In genomic region chr19:29616541-29616940, GRCh38 we compare ENCODE assay signal across 25 cellular contexts. TPM values are rescaled to one million over a fixed set of nuclear protein-coding genes. Genes with fewer than 3 reads are reported as not detected.
DNase-seq lines count a peak whose midpoint lies in the region; ATAC-seq, FAIRE-seq and TF ChIP-seq lines count a peak whose summit lies in the region.
"Had no signal": no experiment of that assay in that cellular context is flagged by ENCODE, and none has a peak within 500 bp of the region (broad histone marks: within the 10 kb centered on the region; RNA-seq: fewer than 3 reads in every experiment).

No MANE protein-coding gene starts in this region.

- H3K27ac ChIP-seq in DND-41 (ENCODE audit: low read length) (no peak overlapping the region), K562 (ENCODE audit: extremely low read depth, low read depth, low read length) (no peak overlapping the region)
- H3K27ac ChIP-seq: 22Rv1, Peyer's patch had no signal

- H3K27me3 ChIP-seq in DND-41 (ENCODE audit: insufficient read depth, low read length, poor library complexity), result no peaks in the 10 kb centered on the region
- no peaks in the 10 kb centered on the region for H3K27me3 ChIP-seq in K562 (ENCODE audit: control insufficient read depth in 2 of 2, insufficient read depth in 2 of 2, low read length in 2 of 2)
- H3K27me3 ChIP-seq: Peyer's patch had no signal

- H3K9ac ChIP-seq in DND-41 (ENCODE audit: low read depth, low read length), result no peak overlapping the region
- H3K9ac ChIP-seq in K562 (ENCODE audit: insufficient read depth in 1 of 2, low read depth in 2 of 2, low read length in 2 of 2), result no peak overlapping the region

- TF ChIP-seq CTCF in DND-41 (IDR thresholded peaks at IDR 0.05; ENCODE audit: borderline replicate concordance, extremely low read depth, low read length, poor library complexity, severe bottlenecking) (no peak), K562 (IDR thresholded peaks at IDR 0.05 in 2 of 3, conservative IDR thresholded peaks at IDR 0.05 in 1 of 3; ENCODE audit: insufficient read depth in 2 of 3, low read depth in 1 of 3, low read length in 3 of 3) (no peak)

- H3K4me1 Mint-ChIP-seq in activated CD4-positive, alpha-beta T cell treated with anti-CD3 and anti-CD28 coated beads for 36 hours, result peaks cover 18% of the 10 kb centered on the region
- H3K4me1 Mint-ChIP-seq in stimulated activated effector memory CD8-positive, alpha-beta T cell treated with anti-CD3 and anti-CD28 coated beads, Interleukin-12 subunit alpha, Interleukin-12 subunit beta, amount 100 ng/mL, for 72 hours, result peaks cover 33% of the 10 kb centered on the region

- no peaks in the 10 kb centered on the region for H3K27me3 Mint-ChIP-seq in activated CD4-positive, alpha-beta T cell treated with anti-CD3 and anti-CD28 coated beads for 36 hours

- no peak for TF ChIP-seq RAD21 in K562 (CRISPR knock-in tag; conservative IDR thresholded peaks at IDR 0.05 in 1 of 2, IDR thresholded peaks at IDR 0.05 in 1 of 2)

- peak overlapping the region; percentile 8 for H3K27ac Mint-ChIP-seq in activated CD4-positive, alpha-beta T cell treated with anti-CD3 and anti-CD28 coated beads for 36 hours
- H3K27ac Mint-ChIP-seq in stimulated activated effector memory CD8-positive, alpha-beta T cell treated with anti-CD3 and anti-CD28 coated beads, Interleukin-12 subunit alpha, Interleukin-12 subunit beta, amount 100 ng/mL, for 72 hours, result peak overlapping the region; percentile 86
- H3K27ac Mint-ChIP-seq: CD8-positive, alpha-beta T cell; HFFc6 had no signal

- no peak for ATAC-seq in activated CD4-positive, alpha-beta T cell treated with anti-CD3 and anti-CD28 coated beads for 36 hours
- ATAC-seq in DND-41 (ENCODE audit: insufficient read depth, low read depth), result peak; percentile 14; the same call in 1 of the 3 replicates
- peak; percentile 18 for ATAC-seq in K562
- ATAC-seq in stimulated activated effector memory CD8-positive, alpha-beta T cell treated with anti-CD3 and anti-CD28 coated beads, Interleukin-12 subunit alpha, Interleukin-12 subunit beta, amount 100 ng/mL, for 72 hours, result no peak
- no peak for ATAC-seq in GM18511 (IDR thresholded peaks at IDR 0.05; ENCODE audit: unreplicated experiment)
- ATAC-seq: CD8-positive, alpha-beta T cell had no signal

- POLR2A ChIA-PET in activated CD4-positive, alpha-beta T cell treated with anti-CD3 and anti-CD28 coated beads for 36 hours (lab: Charles Lee), result interaction anchor here (0.6 to 0.9 kb wide), 2 partner anchors 18 to 221 kb away, joined by 3 read pairs; no protein-coding TSS in a partner anchor
- POLR2A ChIA-PET in K562 (lab: Yijun Ruan, JAX), result interaction anchor here (0.5 to 1.8 kb wide), 6 partner anchors 9 to 1272 kb away, joined by 3 to 9 read pairs (median 4); partner anchors contain the start of gene POP4

- H3K36me3 Mint-ChIP-seq in activated CD4-positive, alpha-beta T cell treated with anti-CD3 and anti-CD28 coated beads for 36 hours (ENCODE audit: low read depth), result peaks cover 42% of the 10 kb centered on the region
- peaks cover 50% of the 10 kb centered on the region for H3K36me3 Mint-ChIP-seq in stimulated activated effector memory CD8-positive, alpha-beta T cell treated with anti-CD3 and anti-CD28 coated beads, Interleukin-12 subunit alpha, Interleukin-12 subunit beta, amount 100 ng/mL, for 72 hours

- no peaks in the 10 kb centered on the region for H3K9me1 ChIP-seq in K562 (ENCODE audit: control insufficient read depth, insufficient read depth, low read length)

- H3K4me2 ChIP-seq in DND-41 (ENCODE audit: insufficient read depth, low read length) (no peak overlapping the region), K562 (ENCODE audit: insufficient read depth, low read length) (no peak overlapping the region)

- no peaks in the 10 kb centered on the region for H4K20me1 ChIP-seq in DND-41 (ENCODE audit: insufficient read depth, low read length)
- no peaks in the 10 kb centered on the region for H4K20me1 ChIP-seq in K562 (replicated peaks; ENCODE audit: control insufficient read depth, insufficient read depth, low read length)

- peaks cover 45% of the 10 kb centered on the region for H3K36me3 ChIP-seq in DND-41 (ENCODE audit: insufficient read depth, low read length)
- peaks cover 48% of the 10 kb centered on the region; the same call in 2 of the 3 replicates for H3K36me3 ChIP-seq in K562 (ENCODE audit: control insufficient read depth, insufficient read depth, low read length)

- no peaks in the 10 kb centered on the region for H3K9me3 ChIP-seq in DND-41 (ENCODE audit: insufficient read depth, low read length, severe bottlenecking)
- no peaks in the 10 kb centered on the region for H3K9me3 ChIP-seq in K562 (replicated peaks; ENCODE audit: control insufficient read depth, insufficient read depth, low read depth, low read length)
- H3K9me3 ChIP-seq: Peyer's patch had no signal

- H2AFZ ChIP-seq in DND-41 (ENCODE audit: low read depth, low read length) (no peak overlapping the region), K562 (ENCODE audit: low read depth, low read length) (no peak overlapping the region)

- no TSS peak for BruUV-seq in K562 (replicated peaks; lab: Mats Ljungman, UMichigan)

- DNase-seq in activated CD4-positive, alpha-beta T cell treated with anti-CD3 and anti-CD28 coated beads for 36 hours, result no peak
- DNase-seq in activated CD4-positive, alpha-beta T cell treated with anti-CD3 and anti-CD28 coated beads, Interleukin-2, amount 50 U/mL, for 1 hour, result no peak
- DNase-seq in DND-41 (no peak), K562 (ENCODE audit: extremely low read depth in 1 of 4, low spot score in 3 of 4) (no peak), NCI-H524 (lab: John Stamatoyannopoulos, UW) (no peak), NCI-H69 (lab: John Stamatoyannopoulos, UW) (no peak)
- DNase-seq in stimulated activated effector memory CD8-positive, alpha-beta T cell treated with anti-CD3 and anti-CD28 coated beads, Interleukin-12 subunit alpha, Interleukin-12 subunit beta, amount 100 ng/mL, for 72 hours (ENCODE audit: low spot score in 2 of 2), result no peak
- DNase-seq: ACHN; C1 segment of cervical spinal cord; CD8-positive, alpha-beta T cell; DMS153; HFFc6; KBM-7; NCI-H1105; NCI-H146; NCI-H2029 treated with DMSO at 0.1 percent for 48 hours; NCI-H2171; NCI-H345; NCI-H524 treated with DMSO at 0.1 percent for 48 hours; Peyer's patch had no signal

- 84% methylated on average over 16 of the region's 16 CpGs for WGBS in K562 (ENCODE audit: insufficient coverage, low coverage, missing lambda C conversion rate)

- no peak for FAIRE-seq in K562 (lab: Jason Lieb, UNC)
- FAIRE-seq: G401.6, GM18507, H54 had no signal

- no peak for TF ChIP-seq EP300 in K562 (IDR thresholded peaks at IDR 0.05; ENCODE audit: low read length)

- H3K79me2 ChIP-seq in DND-41 (ENCODE audit: insufficient read depth, low read length) (no peaks in the 10 kb centered on the region), K562 (ENCODE audit: control insufficient read depth, insufficient read depth, low read length) (no peaks in the 10 kb centered on the region)

- TF ChIP-seq POLR2A in K562 (conservative IDR thresholded peaks at IDR 0.05), result no peak

- H3K4me1 ChIP-seq in DND-41 (ENCODE audit: insufficient read depth, low read length) (no peaks in the 10 kb centered on the region), K562 (replicated peaks in 1 of 2; ENCODE audit: control insufficient read depth in 2 of 2, insufficient read depth in 2 of 2, low read length in 2 of 2) (peaks cover 0 to 7% of the 10 kb centered on the region in 2 experiments; a peak in 1 of 5 replicates)
- H3K4me1 ChIP-seq: Peyer's patch had no signal

- H3K9me3 Mint-ChIP-seq in activated CD4-positive, alpha-beta T cell treated with anti-CD3 and anti-CD28 coated beads for 36 hours (ENCODE audit: low read depth), result no peaks in the 10 kb centered on the region
- no peaks in the 10 kb centered on the region for H3K9me3 Mint-ChIP-seq in stimulated activated effector memory CD8-positive, alpha-beta T cell treated with anti-CD3 and anti-CD28 coated beads, Interleukin-12 subunit alpha, Interleukin-12 subunit beta, amount 100 ng/mL, for 72 hours
- H3K9me3 Mint-ChIP-seq: CD8-positive, alpha-beta T cell; HFFc6 had no signal

- H3K4me3 ChIP-seq in DND-41 (ENCODE audit: low read depth in 1 of 2, low read length in 2 of 2) (no peak overlapping the region), K562 (no peak overlapping the region)
- H3K4me3 ChIP-seq: Peyer's patch had no signal

- intact Hi-C loops in activated CD4-positive, alpha-beta T cell treated with anti-CD3 and anti-CD28 coated beads for 36 hours (cut with DNase I, micrococcal nuclease), result loop anchor here in 1 of 2 experiments (10.0 kb wide), 1 partner anchor 228 kb away; no protein-coding TSS in a partner anchor
- intact Hi-C loops in K562 (cut with micrococcal nuclease), result no loop called here

- in situ Hi-C loops in K562 (cut with MboI), result no loop called here

- no peak overlapping the region for H3K4me3 Mint-ChIP-seq in activated CD4-positive, alpha-beta T cell treated with anti-CD3 and anti-CD28 coated beads for 36 hours
- no peak overlapping the region for H3K4me3 Mint-ChIP-seq in stimulated activated effector memory CD8-positive, alpha-beta T cell treated with anti-CD3 and anti-CD28 coated beads, Interleukin-12 subunit alpha, Interleukin-12 subunit beta, amount 100 ng/mL, for 72 hours
- H3K4me3 Mint-ChIP-seq: CD8-positive, alpha-beta T cell; HFFc6 had no signal

- CTCF ChIA-PET in activated CD4-positive, alpha-beta T cell treated with anti-CD3 and anti-CD28 coated beads for 36 hours (lab: Charles Lee), result interaction anchor here (0.6 to 2.8 kb wide), 7 partner anchors 45 to 469 kb away, joined by 3 to 11 read pairs (median 3); partner anchors contain the start of gene PLEKHF1
- CTCF ChIA-PET in K562 (lab: Yijun Ruan, JAX; ENCODE audit: low intra/inter-chr PET ratio), result no interaction called here

RNA-seq across cellular contexts. Expression of gene POP4, which starts 10.5 kb away (rescaled TPM):
- total RNA-seq in activated CD4-positive, alpha-beta T cell treated with anti-CD3 and anti-CD28 coated beads for 36 hours, result 100 to 1,000 TPM; 101 to 136 TPM
- total RNA-seq in K562 (2011; cell fraction: chromatin; rRNA removed; ENCODE audit: low replicate concordance), result 71.1 and 129 TPM in 2 replicates
- 77.1 and 97.6 TPM in 2 replicates for total RNA-seq in K562 (2011; cell fraction: nucleolus; rRNA removed)
- 95.7 and 96.5 TPM in 2 replicates for total RNA-seq in K562 (2011; cell fraction: nucleoplasm; rRNA removed)
- total RNA-seq in K562 (2014; rRNA removed), result 95.5 and 113 TPM in 2 replicates
- 110 TPM in 2 replicates for total RNA-seq in K562 (2014; rRNA removed; fragmentation: Illumina TruSeq; extraction: Trizol)
- 108 and 113 TPM in 2 replicates for total RNA-seq in K562 (2015; rRNA removed; fragmentation: Illumina TruSeq; extraction: Trizol)
- 86.1 and 92.6 TPM in 2 replicates for total RNA-seq in K562 (2021)
- 86.1 and 99.0 TPM in 2 replicates for polyA plus RNA-seq in K562 (2011; rRNA removed)
- 61.1 and 61.7 TPM in 2 replicates for polyA plus RNA-seq in K562 (2011; cell fraction: cytosol; rRNA removed)
- polyA plus RNA-seq in K562 (2011; cell fraction: nucleus; rRNA removed), result 106 and 126 TPM in 2 replicates
- polyA plus RNA-seq in K562 (2012), result 56.6 and 69.1 TPM in 2 replicates
- polyA plus RNA-seq in K562 (2014; fragmentation: Illumina TruSeq; extraction: Trizol), result 98.2 and 111 TPM in 2 replicates
- 10 to 100 TPM; 42.1 to 59.6 TPM for polyA plus RNA-seq in K562 (2014; fragmentation: Nextera tagmentation; extraction: Ambion mirVana)
- polyA plus RNA-seq in K562 (2014; rRNA removed), result 99.3 and 128 TPM in 2 replicates
- polyA minus RNA-seq in K562 (2011; rRNA and poly(A)+ RNA removed), result 86.3 and 90.5 TPM in 2 replicates
- polyA minus RNA-seq in K562 (2011; cell fraction: cytosol; rRNA and poly(A)+ RNA removed), result 26.8 and 34.8 TPM in 2 replicates
- 62.5 and 81.8 TPM in 2 replicates for polyA minus RNA-seq in K562 (2011; cell fraction: nucleus; rRNA and poly(A)+ RNA removed)

RNA-seq across cellular contexts. Expression of gene PLEKHF1, which starts 48.7 kb away (rescaled TPM):
- 10 to 100 TPM; 25.4 to 26.6 TPM for total RNA-seq in activated CD4-positive, alpha-beta T cell treated with anti-CD3 and anti-CD28 coated beads for 36 hours
- 3.5 and 12.3 TPM in 2 replicates for total RNA-seq in K562 (2011; cell fraction: chromatin; rRNA removed; ENCODE audit: low replicate concordance)
- total RNA-seq in K562 (2011; cell fraction: nucleolus; rRNA removed), result 17.3 and 17.5 TPM in 2 replicates
- 7.9 and 9.0 TPM in 2 replicates for total RNA-seq in K562 (2011; cell fraction: nucleoplasm; rRNA removed)
- 13.4 and 18.5 TPM in 2 replicates for total RNA-seq in K562 (2014; rRNA removed)
- total RNA-seq in K562 (2014; rRNA removed; fragmentation: Illumina TruSeq; extraction: Trizol), result 1.2 TPM in 2 replicates
- 5.0 and 5.6 TPM in 2 replicates for total RNA-seq in K562 (2015; rRNA removed; fragmentation: Illumina TruSeq; extraction: Trizol)
- total RNA-seq in K562 (2021), result 12.7 and 15.1 TPM in 2 replicates
- polyA plus RNA-seq in K562 (2011; rRNA removed), result 2.9 and 5.2 TPM in 2 replicates
- 6.8 and 18.1 TPM in 2 replicates for polyA plus RNA-seq in K562 (2011; cell fraction: cytosol; rRNA removed)
- polyA plus RNA-seq in K562 (2011; cell fraction: nucleus; rRNA removed), result 5.6 and 9.4 TPM in 2 replicates
- polyA plus RNA-seq in K562 (2012), result 9.9 and 29.3 TPM in 2 replicates
- polyA plus RNA-seq in K562 (2014; fragmentation: Illumina TruSeq; extraction: Trizol), result 2.3 and 4.6 TPM in 2 replicates
- under 1 TPM in 1 of 2 experiments, not detected in 1; 0.07 TPM for polyA plus RNA-seq in K562 (2014; fragmentation: Nextera tagmentation; extraction: Ambion mirVana)
- polyA plus RNA-seq in K562 (2014; rRNA removed), result 11.0 and 12.0 TPM in 2 replicates
- polyA minus RNA-seq in K562 (2011; rRNA and poly(A)+ RNA removed), result 1.9 and 2.0 TPM in 2 replicates
- polyA minus RNA-seq in K562 (2011; cell fraction: cytosol; rRNA and poly(A)+ RNA removed), result 5.2 and 6.2 TPM in 2 replicates
- polyA minus RNA-seq in K562 (2011; cell fraction: nucleus; rRNA and poly(A)+ RNA removed), result 6.5 and 7.6 TPM in 2 replicates

Comparison
In these comparisons a context has a peak if more than half of its experiments do, and no peak if none do; other contexts are left out.
1. ATAC-seq: peak in DND-41 (single experiment) and K562 (single experiment); none in activated CD4-positive, alpha-beta T cell treated with anti-CD3 and anti-CD28 coated beads for 36 hours (single experiment), stimulated activated effector memory CD8-positive, alpha-beta T cell treated with anti-CD3 and anti-CD28 coated beads, Interleukin-12 subunit alpha, Interleukin-12 subunit beta, amount 100 ng/mL, for 72 hours (single experiment) and GM18511 (single experiment).